ENCODE assay signal across 20 cellular contexts in the genomic region with DNA sequence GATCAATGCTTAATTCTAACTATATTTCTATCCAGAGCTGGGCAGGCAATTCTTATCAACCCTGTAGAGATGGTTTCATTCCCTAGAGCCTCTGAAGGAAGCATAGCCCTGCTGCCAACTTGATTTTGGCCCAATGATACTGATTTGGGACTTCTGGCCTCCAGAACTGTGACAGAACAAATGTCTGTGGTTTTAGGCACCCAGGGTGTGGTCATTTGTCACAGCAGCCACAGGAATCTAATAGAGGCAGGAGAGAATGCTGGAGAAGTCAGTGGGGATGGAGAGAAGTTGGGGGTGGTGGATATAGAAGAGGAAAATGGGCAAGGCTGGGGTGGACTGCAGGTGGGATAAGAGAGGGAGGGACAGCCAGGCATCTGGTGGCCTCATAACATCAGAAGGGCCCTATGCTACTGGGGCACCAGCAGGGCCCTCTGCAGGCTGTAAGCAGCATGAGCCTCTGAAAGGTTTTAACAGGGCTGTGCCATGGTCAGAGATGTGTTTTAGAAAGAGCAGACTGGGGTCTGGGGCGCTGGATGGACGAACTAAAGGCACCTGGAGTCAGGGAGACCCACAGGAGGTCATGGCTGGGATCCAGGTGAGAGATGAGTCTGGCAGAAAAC. TPM values are rescaled to one million over a fixed set of nuclear protein-coding genes. Genes with fewer than 3 reads are reported as not detected.
A peak's percentile ranks its signal among the peaks of the same experiment; 100 is the strongest.
DNase-seq lines count a peak whose midpoint lies in the region; ATAC-seq and TF ChIP-seq lines count a peak whose summit lies in the region.
"Had no signal": no experiment of that assay in that cellular context is flagged by ENCODE, and none has a peak within 500 bp of the region (broad histone marks: within the 10 kb centered on the region; RNA-seq: fewer than 3 reads in every experiment).

No MANE protein-coding gene starts in this region.

- WGBS in lower leg skin, 2 donors, result 64 to 94% methylated on average over 2 of the region's 2 CpGs
- 40% methylated on average over 2 of the region's 2 CpGs for WGBS in right lobe of liver (ENCODE audit: insufficient coverage, low coverage, low lambda C conversion rate, missing lambda C conversion rate)

- ATAC-seq in GM21723 (IDR thresholded peaks at IDR 0.05; ENCODE audit: unreplicated experiment), result no peak
- ATAC-seq in right lobe of liver, result no peak

- H3K36me3 ChIP-seq in H7 (replicated peaks; ENCODE audit: control insufficient read depth, insufficient read depth, low read length), result no peaks in the 10 kb centered on the region
- no peaks in the 10 kb centered on the region for H3K36me3 ChIP-seq in WERI-Rb-1
- no peaks in the 10 kb centered on the region for H3K36me3 ChIP-seq in right lobe of liver
- H3K36me3 ChIP-seq: right atrium auricular region had no signal

- H3K27me3 Mint-ChIP-seq in CD14-positive monocyte (ENCODE audit: low read depth in 3 of 3), result peaks cover 0 to 2% (median 1%) of the 10 kb centered on the region in 3 donors
- H3K27me3 Mint-ChIP-seq: activated naive CD8-positive, alpha-beta T cell had no signal

- peak; percentile 60 for DNase-seq in AG20443 (ENCODE audit: low spot score)
- peak; percentile 63 for DNase-seq in H7
- DNase-seq in WERI-Rb-1, result peak; percentile 46
- peak; percentile 28 for DNase-seq in islet precursor cell
- DNase-seq in lower leg skin (ENCODE audit: low spot score in 2 of 2), result no peak
- no peak for DNase-seq in CD14-positive monocyte (ENCODE audit: low spot score)
- DNase-seq in right lobe of liver, result no peak
- DNase-seq: activated CD4-positive, alpha-beta T cell treated with anti-CD3 and anti-CD28 coated beads, Interleukin-2, amount 50 U/mL, for 4 hours; activated T-cell treated with anti-CD3 and anti-CD28 coated beads, Interleukin-2, amount 50 U/mL, for 1 hour; dorsolateral prefrontal cortex; KBM-7; left ventricle myocardium inferior; NCI-H1105; NCI-H2107; NCI-H526; nucleus accumbens; RPMI8226 had no signal

- H3K9me3 ChIP-seq in WERI-Rb-1 (ENCODE audit: severe bottlenecking), result no peaks in the 10 kb centered on the region
- H3K9me3 ChIP-seq in right lobe of liver, result no peaks in the 10 kb centered on the region
- H3K9me3 ChIP-seq: left ventricle myocardium inferior, right atrium auricular region had no signal

- peaks cover 10% of the 10 kb centered on the region for H3K4me1 Mint-ChIP-seq in CD14-positive monocyte

- no peaks in the 10 kb centered on the region for H3K4me1 ChIP-seq in right lobe of liver
- H3K4me1 ChIP-seq: right atrium auricular region had no signal

- TF ChIP-seq CTCF in WERI-Rb-1 (IDR thresholded peaks at IDR 0.05; ENCODE audit: low read depth, low read length) (peak; percentile 61), lower leg skin (IDR thresholded peaks at IDR 0.05) (no peak), CD14-positive monocyte (IDR thresholded peaks at IDR 0.05) (no peak), right lobe of liver (IDR thresholded peaks at IDR 0.05) (no peak)

- TF ChIP-seq POLR2A in lower leg skin (IDR thresholded peaks at IDR 0.05) (no peak), right lobe of liver (IDR thresholded peaks at IDR 0.05) (no peak)

- intact Hi-C loops in lower leg skin (cut with DNase I; ENCODE audit: low total_unique reads), result no loop called here
- intact Hi-C loops in CD14-positive monocyte (cut with micrococcal nuclease), result no loop called here
- intact Hi-C loops in right lobe of liver (cut with DNase I), result no loop called here

- no peak overlapping the region for H3K4me3 Mint-ChIP-seq in CD14-positive monocyte
- H3K4me3 Mint-ChIP-seq: activated naive CD8-positive, alpha-beta T cell had no signal

- H3K27ac ChIP-seq in WERI-Rb-1 (peak overlapping the region; percentile 96), right lobe of liver (no peak overlapping the region)
- H3K27ac ChIP-seq: dorsolateral prefrontal cortex, left ventricle myocardium inferior, right atrium auricular region had no signal

- H3K4me3 ChIP-seq in H7 (ENCODE audit: insufficient read depth, low read depth, low read length), result no peak overlapping the region
- H3K4me3 ChIP-seq in WERI-Rb-1 (ENCODE audit: low read depth, low read length), result no peak overlapping the region
- no peak overlapping the region for H3K4me3 ChIP-seq in lower leg skin (ENCODE audit: low read depth, poor library complexity, severe bottlenecking)
- H3K4me3 ChIP-seq in right lobe of liver, result no peak overlapping the region
- H3K4me3 ChIP-seq: dorsolateral prefrontal cortex, left ventricle myocardium inferior, right atrium auricular region had no signal

- H3K36me3 Mint-ChIP-seq in CD14-positive monocyte, result no peaks in the 10 kb centered on the region
- H3K36me3 Mint-ChIP-seq: activated naive CD8-positive, alpha-beta T cell had no signal

- no peaks in the 10 kb centered on the region for H3K9me3 Mint-ChIP-seq in CD14-positive monocyte

- H3K27me3 ChIP-seq in H7 (ENCODE audit: control insufficient read depth, insufficient read depth, low read length) (no peaks in the 10 kb centered on the region), WERI-Rb-1 (ENCODE audit: insufficient read depth, low read depth, severe bottlenecking) (no peaks in the 10 kb centered on the region), right lobe of liver (no peaks in the 10 kb centered on the region)
- H3K27me3 ChIP-seq: dorsolateral prefrontal cortex, right atrium auricular region had no signal

- H3K27ac Mint-ChIP-seq in CD14-positive monocyte, result peak overlapping the region in 3 of 7 donors; percentile 0 to 37 (median 28)
- H3K27ac Mint-ChIP-seq: activated naive CD8-positive, alpha-beta T cell had no signal

RNA-seq across cellular contexts. Expression of gene MRPS11, which starts 19.8 kb away (rescaled TPM):
- total RNA-seq in H7 (2014; rRNA removed; shearing (Covaris generic)), result 41.1 and 58.9 TPM in 2 replicates
- total RNA-seq in lower leg skin (10 to 100 TPM; 28.4 to 40.0 (median 31.6) TPM), right lobe of liver (10 to 100 TPM; 25.4 to 38.0 (median 32.7) TPM)
- 10 to 100 TPM; 65.2 to 70.2 TPM for polyA plus RNA-seq in CD14-positive monocyte

RNA-seq across cellular contexts. Expression of gene MRPL46, which starts 20.1 kb away (rescaled TPM):
- 29.7 and 31.9 TPM in 2 replicates for total RNA-seq in H7 (2014; rRNA removed; shearing (Covaris generic))
- total RNA-seq in lower leg skin, result 10 to 100 TPM in 3 of 4 donors, 1 to 10 TPM in 1; 7.6 to 28.4 (median 17.8) TPM
- 10 to 100 TPM; 17.0 to 20.3 TPM for polyA plus RNA-seq in CD14-positive monocyte
- 10 to 100 TPM; 25.4 to 38.4 (median 33.9) TPM for total RNA-seq in right lobe of liver

RNA-seq across cellular contexts. Expression of gene DET1, which starts 59.2 kb away (rescaled TPM):
- 7.7 and 8.2 TPM in 2 replicates for total RNA-seq in H7 (2014; rRNA removed; shearing (Covaris generic))
- total RNA-seq in lower leg skin (1 to 10 TPM; 2.5 to 7.0 (median 5.1) TPM), right lobe of liver (1 to 10 TPM; 1.3 to 2.5 (median 1.9) TPM)
- polyA plus RNA-seq in CD14-positive monocyte, result 1 to 10 TPM in 1 of 2 donors, under 1 TPM in 1; 0.88 to 1.8 TPM

Comparison
In these comparisons a context has a peak if more than half of its experiments do, and no peak if none do; other contexts are left out.
1. DNase-seq: peak in AG20443 (single experiment), H7 (single experiment), WERI-Rb-1 (single experiment) and islet precursor cell (single experiment); none in lower leg skin (0 of 2), CD14-positive monocyte (single experiment) and right lobe of liver (0 of 3).